Comparison of ENCODE assay signal across 21 cellular contexts in genomic region chr17:82276951-82277350, GRCh38. TPM values are rescaled to one million over a fixed set of nuclear protein-coding genes. Genes with fewer than 3 reads are reported as not detected.
DNase-seq lines count a peak whose midpoint lies in the region; ATAC-seq, FAIRE-seq and TF ChIP-seq lines count a peak whose summit lies in the region.
"Had no signal": no experiment of that assay in that cellular context is flagged by ENCODE, and none has a peak within 500 bp of the region (broad histone marks: within the 10 kb centered on the region; RNA-seq: fewer than 3 reads in every experiment).

No MANE protein-coding gene starts in this region.

- peaks cover 16% of the 10 kb centered on the region for H3K4me1 Mint-ChIP-seq in activated CD4-positive, alpha-beta T cell treated with anti-CD3 and anti-CD28 coated beads, Interleukin-2, amount 10 ng/mL, durations not matched to agents 24 days and 14 days
- H3K4me1 Mint-ChIP-seq in activated CD4-positive, alpha-beta T cell treated with anti-CD3 and anti-CD28 coated beads, Interleukin-2, amount 10 ng/mL, durations not matched to agents 7 days and 5 days, result peaks cover 23% of the 10 kb centered on the region
- peaks cover 47% of the 10 kb centered on the region for H3K4me1 Mint-ChIP-seq in brain

- CTCF ChIA-PET in activated CD4-positive, alpha-beta T cell treated with anti-CD3 and anti-CD28 coated beads, Interleukin-2, amount 10 ng/mL, durations not matched to agents 7 days and 5 days (lab: Charles Lee), result interaction anchor here (0.9 kb wide), 1 partner anchor 142 kb away, joined by 3 read pairs; no protein-coding TSS in a partner anchor

- H3K9me3 Mint-ChIP-seq in activated CD4-positive, alpha-beta T cell treated with anti-CD3 and anti-CD28 coated beads, Interleukin-2, amount 10 ng/mL, durations not matched to agents 24 days and 14 days, result no peaks in the 10 kb centered on the region
- H3K9me3 Mint-ChIP-seq in activated CD4-positive, alpha-beta T cell treated with anti-CD3 and anti-CD28 coated beads, Interleukin-2, amount 10 ng/mL, durations not matched to agents 7 days and 5 days, result no peaks in the 10 kb centered on the region
- H3K9me3 Mint-ChIP-seq in brain, result peaks cover 0 to 2% (median 0%) of the 10 kb centered on the region in 5 experiments

- POLR2A ChIA-PET in activated CD4-positive, alpha-beta T cell treated with anti-CD3 and anti-CD28 coated beads, Interleukin-2, amount 10 ng/mL, durations not matched to agents 7 days and 5 days (lab: Charles Lee), result no interaction called here

- ATAC-seq in GM21825 (IDR thresholded peaks at IDR 0.05; ENCODE audit: unreplicated experiment) (no peak), HG02884 (IDR thresholded peaks at IDR 0.05; ENCODE audit: unreplicated experiment) (no peak)

- DNase-seq in activated CD4-positive, alpha-beta T cell treated with anti-CD3 and anti-CD28 coated beads, Interleukin-2, amount 10 ng/mL, durations not matched to agents 24 days and 14 days, result no peak
- DNase-seq in activated CD4-positive, alpha-beta T cell treated with anti-CD3 and anti-CD28 coated beads, Interleukin-2, amount 10 ng/mL, durations not matched to agents 7 days and 5 days, result no peak
- peak; percentile 27 for DNase-seq in kidney
- no peak for DNase-seq in DMS114 treated with DMSO at 0.1 percent for 48 hours (lab: John Stamatoyannopoulos, UW; ENCODE audit: unreplicated experiment)
- DNase-seq: 8988T; DMS153; GF-D8; GM23248; NCI-H1105 treated with DMSO at 0.1 percent for 48 hours; NCI-H1694; NCI-H510A; NCI-H748 treated with DMSO at 0.1 percent for 48 hours; NK-92 treated with Interleukin-12 subunit alpha and Interleukin-12 subunit beta, amount 100 ng/mL, for 24 hours; OCI-M1; SHP77 treated with DMSO at 0.1 percent for 48 hours had no signal

- H3K36me3 Mint-ChIP-seq in activated CD4-positive, alpha-beta T cell treated with anti-CD3 and anti-CD28 coated beads, Interleukin-2, amount 10 ng/mL, durations not matched to agents 24 days and 14 days (ENCODE audit: low read depth), result peaks cover 9% of the 10 kb centered on the region
- peaks cover 6% of the 10 kb centered on the region for H3K36me3 Mint-ChIP-seq in activated CD4-positive, alpha-beta T cell treated with anti-CD3 and anti-CD28 coated beads, Interleukin-2, amount 10 ng/mL, durations not matched to agents 7 days and 5 days (ENCODE audit: low read depth)
- H3K36me3 Mint-ChIP-seq in brain, result peaks cover 28% of the 10 kb centered on the region

- H3K4me3 ChIP-seq in kidney (ENCODE audit: low read length in 2 of 2), result no peak overlapping the region
- H3K4me3 ChIP-seq: GM23248, HAP-1 had no signal

- H3K36me3 ChIP-seq in kidney (ENCODE audit: control insufficient read depth in 1 of 2, insufficient read depth in 2 of 2, low read length in 2 of 2), result no peaks in the 10 kb centered on the region

- peaks cover 2% of the 10 kb centered on the region for H3K27me3 Mint-ChIP-seq in activated CD4-positive, alpha-beta T cell treated with anti-CD3 and anti-CD28 coated beads, Interleukin-2, amount 10 ng/mL, durations not matched to agents 24 days and 14 days
- H3K27me3 Mint-ChIP-seq in activated CD4-positive, alpha-beta T cell treated with anti-CD3 and anti-CD28 coated beads, Interleukin-2, amount 10 ng/mL, durations not matched to agents 7 days and 5 days, result no peaks in the 10 kb centered on the region
- H3K27me3 Mint-ChIP-seq in brain, result peaks cover 11% of the 10 kb centered on the region

- intact Hi-C loops in activated CD4-positive, alpha-beta T cell treated with anti-CD3 and anti-CD28 coated beads, Interleukin-2, amount 10 ng/mL, durations not matched to agents 24 days and 14 days (cut with micrococcal nuclease), result no loop called here
- intact Hi-C loops in kidney (cut with DNase I), result no loop called here

- TF ChIP-seq CTCF in brain (conservative IDR thresholded peaks at IDR 0.05), result no peak
- no peak for TF ChIP-seq CTCF in kidney (IDR thresholded peaks at IDR 0.05; ENCODE audit: borderline replicate concordance, extremely low read depth, insufficient read depth)

- H3K9ac ChIP-seq in kidney (ENCODE audit: low read length in 2 of 2), result no peak overlapping the region
- H3K9ac ChIP-seq: GM23248 had no signal

- H3K9me3 ChIP-seq in kidney (ENCODE audit: control insufficient read depth in 1 of 2, low read length in 2 of 2), result no peaks in the 10 kb centered on the region

- peaks cover 6 to 14% of the 10 kb centered on the region in 2 donors for H3K4me1 ChIP-seq in kidney (ENCODE audit: control insufficient read depth in 1 of 2, insufficient read depth in 1 of 2, low read depth in 1 of 2, low read length in 2 of 2)

- H3K27ac ChIP-seq in kidney (ENCODE audit: low read depth in 2 of 2, low read length in 2 of 2), result no peak overlapping the region
- peak overlapping the region; percentile 53 for H3K27ac ChIP-seq in temporal lobe (ENCODE audit: low read depth, low read length)
- H3K27ac ChIP-seq: GM23248 had no signal

- no peak for FAIRE-seq in kidney (lab: Jason Lieb, UNC)

- no peak overlapping the region for H3K4me3 Mint-ChIP-seq in activated CD4-positive, alpha-beta T cell treated with anti-CD3 and anti-CD28 coated beads, Interleukin-2, amount 10 ng/mL, durations not matched to agents 24 days and 14 days
- H3K4me3 Mint-ChIP-seq in activated CD4-positive, alpha-beta T cell treated with anti-CD3 and anti-CD28 coated beads, Interleukin-2, amount 10 ng/mL, durations not matched to agents 7 days and 5 days, result no peak overlapping the region
- H3K4me3 Mint-ChIP-seq in brain, result peak overlapping the region in 2 of 5 experiments; percentile 10 to 20

- peak overlapping the region; percentile 32 for H3K27ac Mint-ChIP-seq in activated CD4-positive, alpha-beta T cell treated with anti-CD3 and anti-CD28 coated beads, Interleukin-2, amount 10 ng/mL, durations not matched to agents 24 days and 14 days
- H3K27ac Mint-ChIP-seq in activated CD4-positive, alpha-beta T cell treated with anti-CD3 and anti-CD28 coated beads, Interleukin-2, amount 10 ng/mL, durations not matched to agents 7 days and 5 days, result no peak overlapping the region
- H3K27ac Mint-ChIP-seq in brain, result peak overlapping the region in 4 of 5 experiments; percentile 7 to 96 (median 64)

RNA-seq across cellular contexts. Expression of gene CSNK1D, which starts 3.5 kb away (rescaled TPM):
- 137 and 146 TPM in 2 replicates for total RNA-seq in activated CD4-positive, alpha-beta T cell treated with anti-CD3 and anti-CD28 coated beads, Interleukin-2, amount 10 ng/mL, durations not matched to agents 24 days and 14 days
- 100 to 1,000 TPM; 115 to 142 TPM for total RNA-seq in activated CD4-positive, alpha-beta T cell treated with anti-CD3 and anti-CD28 coated beads, Interleukin-2, amount 10 ng/mL, durations not matched to agents 7 days and 5 days
- polyA plus RNA-seq in brain (ENCODE audit: insufficient read depth, low read depth, low replicate concordance) (62.3 TPM), kidney (ENCODE audit: insufficient read depth, low read depth, low replicate concordance) (69.7 TPM)
- total RNA-seq in kidney (160 TPM), temporal lobe (32.2 TPM)

RNA-seq across cellular contexts. Expression of gene CD7, which starts 40.5 kb away (rescaled TPM):
- total RNA-seq in activated CD4-positive, alpha-beta T cell treated with anti-CD3 and anti-CD28 coated beads, Interleukin-2, amount 10 ng/mL, durations not matched to agents 24 days and 14 days, result 413 and 415 TPM in 2 replicates
- 100 to 1,000 TPM; 285 to 292 TPM for total RNA-seq in activated CD4-positive, alpha-beta T cell treated with anti-CD3 and anti-CD28 coated beads, Interleukin-2, amount 10 ng/mL, durations not matched to agents 7 days and 5 days
- polyA plus RNA-seq in brain (ENCODE audit: insufficient read depth, low read depth, low replicate concordance) (0.88 TPM), kidney (ENCODE audit: insufficient read depth, low read depth, low replicate concordance) (1.0 TPM)
- total RNA-seq in kidney (9.2 TPM), temporal lobe (not detected)
- total RNA-seq: RPMI7951 had no signal

RNA-seq across cellular contexts. Expression of gene SLC16A3, which starts 48.1 kb away (rescaled TPM):
- total RNA-seq in activated CD4-positive, alpha-beta T cell treated with anti-CD3 and anti-CD28 coated beads, Interleukin-2, amount 10 ng/mL, durations not matched to agents 24 days and 14 days, result 162 and 171 TPM in 2 replicates
- total RNA-seq in activated CD4-positive, alpha-beta T cell treated with anti-CD3 and anti-CD28 coated beads, Interleukin-2, amount 10 ng/mL, durations not matched to agents 7 days and 5 days, result 100 to 1,000 TPM; 104 to 140 TPM
- polyA plus RNA-seq in brain (ENCODE audit: insufficient read depth, low read depth, low replicate concordance), result 8.7 TPM
- 85.7 TPM for total RNA-seq in kidney
- 28.8 TPM for polyA plus RNA-seq in kidney (ENCODE audit: insufficient read depth, low read depth, low replicate concordance)
- 2.5 TPM for total RNA-seq in temporal lobe

RNA-seq across cellular contexts. Expression of gene SECTM1, which starts 56.6 kb away (rescaled TPM):
- total RNA-seq in activated CD4-positive, alpha-beta T cell treated with anti-CD3 and anti-CD28 coated beads, Interleukin-2, amount 10 ng/mL, durations not matched to agents 24 days and 14 days, result 4.3 and 4.6 TPM in 2 replicates
- 10 to 100 TPM; 16.4 TPM for total RNA-seq in activated CD4-positive, alpha-beta T cell treated with anti-CD3 and anti-CD28 coated beads, Interleukin-2, amount 10 ng/mL, durations not matched to agents 7 days and 5 days
- polyA plus RNA-seq in brain (ENCODE audit: insufficient read depth, low read depth, low replicate concordance) (1.2 TPM), kidney (ENCODE audit: insufficient read depth, low read depth, low replicate concordance) (15.4 TPM)
- total RNA-seq in kidney (87.5 TPM), temporal lobe (0.74 TPM)

Comparison
In these comparisons a context has a peak if more than half of its experiments do, and no peak if none do; other contexts are left out.
1. RNA of gene CD7, which starts 40.5 kb away (total RNA-seq): 413 to 415 TPM in activated CD4-positive, alpha-beta T cell treated with anti-CD3 and anti-CD28 coated beads, Interleukin-2, amount 10 ng/mL, durations not matched to agents 24 days and 14 days and 285 to 292 TPM in activated CD4-positive, alpha-beta T cell treated with anti-CD3 and anti-CD28 coated beads, Interleukin-2, amount 10 ng/mL, durations not matched to agents 7 days and 5 days; 9.2 TPM in kidney (single experiment) and not detected in temporal lobe (single experiment); every median in the first group is over 10 times any median in the second.
2. RNA of gene SLC16A3, which starts 48.1 kb away (total RNA-seq): 162 to 171 TPM in activated CD4-positive, alpha-beta T cell treated with anti-CD3 and anti-CD28 coated beads, Interleukin-2, amount 10 ng/mL, durations not matched to agents 24 days and 14 days, 104 to 140 TPM in activated CD4-positive, alpha-beta T cell treated with anti-CD3 and anti-CD28 coated beads, Interleukin-2, amount 10 ng/mL, durations not matched to agents 7 days and 5 days and 85.7 TPM in kidney (single experiment); 2.5 TPM in temporal lobe (single experiment); every median in the first group is over 10 times any median in the second.